Comparison of ENCODE assay signal across 9 cellular contexts in genomic region chr17:50425001-50425681, GRCh38. TPM values are rescaled to one million over a fixed set of nuclear protein-coding genes. Genes with fewer than 3 reads are reported as not detected.
A peak's percentile ranks its signal among the peaks of the same experiment; 100 is the strongest.
DNase-seq lines count a peak whose midpoint lies in the region; ATAC-seq and TF ChIP-seq lines count a peak whose summit lies in the region.
"Had no signal": no experiment of that assay in that cellular context is flagged by ENCODE, and none has a peak within 500 bp of the region (broad histone marks: within the 10 kb centered on the region; RNA-seq: fewer than 3 reads in every experiment).

No MANE protein-coding gene starts in this region.

- no peaks in the 10 kb centered on the region for H3K27me3 ChIP-seq in HAP-1 (ENCODE audit: low read depth)
- H3K27me3 ChIP-seq in right atrium auricular region, result no peaks in the 10 kb centered on the region
- H3K27me3 ChIP-seq in smooth muscle cell (ENCODE audit: low read depth), result no peaks in the 10 kb centered on the region

- no peaks in the 10 kb centered on the region for H3K36me3 ChIP-seq in HAP-1 (replicated peaks)
- H3K36me3 ChIP-seq in right atrium auricular region, result no peaks in the 10 kb centered on the region
- no peaks in the 10 kb centered on the region for H3K36me3 ChIP-seq in smooth muscle cell (ENCODE audit: low read depth)

- H3K27ac ChIP-seq in right atrium auricular region (peak overlapping the region; percentile 86 to 92), smooth muscle cell (ENCODE audit: low read depth) (no peak overlapping the region)

- H3F3A ChIP-seq in smooth muscle cell (ENCODE audit: low read depth), result peaks cover 11% of the 10 kb centered on the region

- no peak for ATAC-seq in HG03045 (IDR thresholded peaks at IDR 0.05; ENCODE audit: unreplicated experiment)

- H3K79me2 ChIP-seq in smooth muscle cell (ENCODE audit: low read depth), result no peaks in the 10 kb centered on the region

- no peak for DNase-seq in HAP-1 (ENCODE audit: low spot score in 2 of 2)
- DNase-seq in right atrium auricular region (ENCODE audit: low spot score), result no peak
- DNase-seq in smooth muscle cell (lab: John Stamatoyannopoulos, UW; ENCODE audit: unreplicated experiment), result no peak
- no peak for DNase-seq in AG20443 (ENCODE audit: low spot score)
- no peak for DNase-seq in T-helper 9 cell
- no peak for DNase-seq in lower leg skin (ENCODE audit: low spot score in 2 of 2)

- H3K4me1 ChIP-seq in HAP-1 (peaks cover 11% of the 10 kb centered on the region; the same call in 1 of the 2 replicates), right atrium auricular region (peaks cover 0 to 52% of the 10 kb centered on the region in 2 donors), smooth muscle cell (ENCODE audit: low read depth) (peaks cover 13% of the 10 kb centered on the region)

- H3K9ac ChIP-seq in smooth muscle cell (ENCODE audit: low read depth), result peak overlapping the region; percentile 50

- H3K9me3 ChIP-seq in HAP-1 (no peaks in the 10 kb centered on the region), right atrium auricular region (no peaks in the 10 kb centered on the region), smooth muscle cell (replicated peaks; ENCODE audit: low read depth) (no peaks in the 10 kb centered on the region)

- no peak for TF ChIP-seq POLR2A in lower leg skin (IDR thresholded peaks at IDR 0.05)

- H2AFZ ChIP-seq in smooth muscle cell (ENCODE audit: low read depth), result peak overlapping the region; percentile 93

- intact Hi-C loops in lower leg skin (cut with DNase I; ENCODE audit: low total_unique reads), result no loop called here

- in situ Hi-C loops in HAP-1 (cut with MboI; ENCODE audit: low sequenced_read_pairs), result no loop called here

- H4K20me1 ChIP-seq in smooth muscle cell (ENCODE audit: low read depth), result peaks cover 5% of the 10 kb centered on the region

- 95% methylated on average over 8 of the region's 8 CpGs for WGBS in smooth muscle cell (ENCODE audit: low lambda C conversion rate)
- WGBS in lower leg skin, 2 donors, result 82 to 86% methylated on average over 8 of the region's 8 CpGs

- no peak for TF ChIP-seq CTCF in WI38 (IDR thresholded peaks at IDR 0.05; ENCODE audit: low read depth, low read length)
- TF ChIP-seq CTCF in right atrium auricular region (IDR thresholded peaks at IDR 0.05), result no peak
- no peak for TF ChIP-seq CTCF in smooth muscle cell (IDR thresholded peaks at IDR 0.05; ENCODE audit: borderline replicate concordance, insufficient read depth, poor library complexity, severe bottlenecking)
- TF ChIP-seq CTCF in lower leg skin (IDR thresholded peaks at IDR 0.05), result no peak

- H3K4me2 ChIP-seq in smooth muscle cell, result peak overlapping the region; percentile 96

- H3K4me3 ChIP-seq in HAP-1 (peak overlapping the region; percentile 62), WI38 (ENCODE audit: low read depth, low read length) (peak overlapping the region; percentile 67), right atrium auricular region (peak overlapping the region; percentile 58 to 75), smooth muscle cell (peak overlapping the region; percentile 91), lower leg skin (ENCODE audit: low read depth, poor library complexity, severe bottlenecking) (no peak overlapping the region)

RNA-seq across cellular contexts. Expression of gene ACSF2, which starts 0.9 kb away (rescaled TPM):
- total RNA-seq in right atrium auricular region (10 to 100 TPM; 22.2 to 42.6 TPM), smooth muscle cell (16.8 and 18.6 TPM in 2 replicates), lower leg skin (100 to 1,000 TPM in 1 of 4 donors, 10 to 100 TPM in 3; 40.8 to 121 (median 64.3) TPM)
- polyA plus RNA-seq in smooth muscle cell, result 13.7 and 21.3 TPM in 2 replicates

RNA-seq across cellular contexts. Expression of gene LRRC59, which starts 27.8 kb away (rescaled TPM):
- total RNA-seq in right atrium auricular region (10 to 100 TPM; 31.7 to 50.6 TPM), smooth muscle cell (160 and 164 TPM in 2 replicates), lower leg skin (10 to 100 TPM; 11.6 to 29.3 (median 24.2) TPM)
- 139 and 161 TPM in 2 replicates for polyA plus RNA-seq in smooth muscle cell

RNA-seq across cellular contexts. Expression of gene CHAD, which starts 43.5 kb away (rescaled TPM):
- total RNA-seq in right atrium auricular region, result under 1 TPM in 1 of 2 donors, not detected in 1; 0.70 TPM
- not detected in 2 replicates for total RNA-seq in smooth muscle cell
- polyA plus RNA-seq in smooth muscle cell, result 0.43 and 1.1 TPM in 2 replicates
- 1 to 10 TPM; 3.2 to 8.2 (median 7.2) TPM for total RNA-seq in lower leg skin
- total RNA-seq: renal cortical epithelial cell had no signal

RNA-seq across cellular contexts. Expression of gene EME1, which starts 52.1 kb away (rescaled TPM):
- total RNA-seq in right atrium auricular region (under 1 TPM in 1 of 2 donors, not detected in 1; 0.33 TPM), smooth muscle cell (4.6 and 8.2 TPM in 2 replicates), lower leg skin (1 to 10 TPM in 1 of 4 donors, under 1 TPM in 3; 0.27 to 1.3 (median 0.38) TPM)
- 9.6 and 12.9 TPM in 2 replicates for polyA plus RNA-seq in smooth muscle cell

RNA-seq across cellular contexts. Expression of gene MRPL27, which starts 52.2 kb away (rescaled TPM):
- 10 to 100 TPM; 87.1 to 91.0 TPM for total RNA-seq in right atrium auricular region
- 62.8 and 69.8 TPM in 2 replicates for total RNA-seq in smooth muscle cell
- 130 and 138 TPM in 2 replicates for polyA plus RNA-seq in smooth muscle cell
- total RNA-seq in lower leg skin, result 10 to 100 TPM; 52.1 to 56.0 (median 53.3) TPM
